ENCODE assay signal across 15 cellular contexts in the genomic region with DNA sequence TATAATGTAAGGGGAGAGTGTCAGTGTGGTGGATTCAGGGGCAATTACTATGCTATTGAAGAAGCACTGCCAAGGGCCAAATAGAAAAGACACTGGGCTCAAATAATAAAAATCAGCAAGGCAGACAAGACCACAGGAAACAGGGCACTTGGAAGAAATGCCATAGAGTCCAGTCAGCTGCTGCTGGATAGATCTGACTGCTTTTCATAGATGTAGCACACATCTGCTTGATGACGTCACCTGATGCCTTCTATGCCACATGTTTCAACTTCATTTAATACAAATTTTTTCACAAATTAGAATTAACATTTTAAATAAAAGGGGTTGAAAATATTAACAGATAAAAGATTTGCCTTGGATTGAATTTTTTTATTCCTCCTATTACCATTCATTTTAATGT.
"Had no signal": no experiment of that assay in that cellular context is flagged by ENCODE, and none has a peak within 500 bp of the region (broad histone marks: within the 10 kb centered on the region; RNA-seq: fewer than 3 reads in every experiment).

No MANE protein-coding gene starts in this region.

- H3K4me3 ChIP-seq: esophagus muscularis mucosa, heart left ventricle, left lung, psoas muscle, testis had no signal

- H3K4me1 Mint-ChIP-seq: activated B cell treated with CpG ODN at 0.5 μM for 24 hours; activated naive CD4-positive, alpha-beta T cell treated with anti-CD3 and anti-CD28 coated beads, Interleukin-2, amount 50 U/mL, for 24 hours; nephron progenitor cell had no signal

- H3K9me3 Mint-ChIP-seq: activated B cell treated with CpG ODN at 0.5 μM for 24 hours; activated naive CD4-positive, alpha-beta T cell treated with anti-CD3 and anti-CD28 coated beads, Interleukin-2, amount 50 U/mL, for 24 hours had no signal

- H3K4me3 Mint-ChIP-seq: activated B cell treated with CpG ODN at 0.5 μM for 24 hours; activated naive CD4-positive, alpha-beta T cell treated with anti-CD3 and anti-CD28 coated beads, Interleukin-2, amount 50 U/mL, for 24 hours; nephron progenitor cell; stimulated activated naive CD8-positive, alpha-beta T cell treated with anti-CD3 and anti-CD28 coated beads, Interleukin-15, amount 100 ng/mL, for 72 hours had no signal

- H3K27me3 ChIP-seq: esophagus muscularis mucosa, heart left ventricle, left lung, testis had no signal

- H3K36me3 ChIP-seq: esophagus muscularis mucosa, heart left ventricle, left lung had no signal

- H3K27ac ChIP-seq: esophagus muscularis mucosa, heart left ventricle, left lung, psoas muscle, testis had no signal

- H3K27ac Mint-ChIP-seq: activated B cell treated with CpG ODN at 0.5 μM for 24 hours; activated naive CD4-positive, alpha-beta T cell treated with anti-CD3 and anti-CD28 coated beads, Interleukin-2, amount 50 U/mL, for 24 hours; nephron progenitor cell; stimulated activated naive CD8-positive, alpha-beta T cell treated with anti-CD3 and anti-CD28 coated beads, Interleukin-15, amount 100 ng/mL, for 72 hours had no signal

- H3K36me3 Mint-ChIP-seq: activated naive CD4-positive, alpha-beta T cell treated with anti-CD3 and anti-CD28 coated beads, Interleukin-2, amount 50 U/mL, for 24 hours had no signal

- H3K9me3 ChIP-seq: left lung, testis had no signal

- ATAC-seq: heart left ventricle; left lung; psoas muscle; stimulated activated naive CD8-positive, alpha-beta T cell treated with anti-CD3 and anti-CD28 coated beads, Interleukin-15, amount 100 ng/mL, for 72 hours had no signal

- H3K4me1 ChIP-seq: esophagus muscularis mucosa, left lung, psoas muscle, testis had no signal

- DNase-seq: activated B cell treated with CpG ODN at 0.5 μM for 24 hours; activated effector memory CD4-positive, alpha-beta T cell treated with Interleukin-2 at 50 U/mL for 16 hours; activated T-cell treated with anti-CD3 and anti-CD28 coated beads, Interleukin-2, amount 50 U/mL, for 1 hour; cerebellar nuclear complex; heart left ventricle; islet precursor cell; left lung; nephron progenitor cell; psoas muscle; stimulated activated CD4-positive, alpha-beta T cell treated with anti-CD3 and anti-CD28 coated beads, Interleukin-4, amount 100 ng/mL, for 4 hours; stimulated activated naive CD8-positive, alpha-beta T cell treated with anti-CD3 and anti-CD28 coated beads, Interleukin-15, amount 100 ng/mL, for 72 hours; T-helper 2 cell; testis had no signal

- H3K27me3 Mint-ChIP-seq: activated B cell treated with CpG ODN at 0.5 μM for 24 hours; activated naive CD4-positive, alpha-beta T cell treated with anti-CD3 and anti-CD28 coated beads, Interleukin-2, amount 50 U/mL, for 24 hours; stimulated activated naive CD8-positive, alpha-beta T cell treated with anti-CD3 and anti-CD28 coated beads, Interleukin-15, amount 100 ng/mL, for 72 hours had no signal
